Comparison of ENCODE assay signal across 10 cellular contexts in the genomic region with DNA sequence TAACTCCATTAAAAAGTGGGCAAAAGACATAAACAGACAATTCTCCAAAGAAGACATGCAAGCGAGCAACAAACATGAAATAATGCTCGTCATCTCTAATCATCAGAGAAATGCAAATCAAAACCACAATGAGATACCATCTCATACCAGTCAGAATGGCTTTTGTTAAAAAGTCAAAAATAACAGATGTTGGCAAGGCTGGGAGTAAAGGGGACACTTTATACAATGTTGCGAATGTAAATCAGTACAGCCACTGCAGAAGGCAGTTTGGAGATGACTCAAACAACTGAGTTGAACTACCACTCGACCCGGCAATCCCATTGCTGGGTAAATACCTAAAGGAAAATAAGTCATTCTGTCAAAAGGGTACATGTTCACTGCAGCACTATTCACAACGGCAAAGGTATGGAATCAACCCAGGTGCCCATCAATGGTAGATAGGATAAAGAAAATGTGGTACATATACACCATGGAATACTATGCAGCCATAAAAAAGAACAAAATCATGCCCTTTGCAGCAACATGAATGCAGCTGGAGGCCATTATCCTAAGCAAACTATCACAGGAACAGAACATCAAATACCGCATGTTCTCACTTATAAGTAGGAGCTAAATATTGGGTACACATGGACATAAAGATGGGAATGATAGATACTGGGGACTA. TPM values are rescaled to one million over a fixed set of nuclear protein-coding genes. Genes with fewer than 3 reads are reported as not detected.
A peak's percentile ranks its signal among the peaks of the same experiment; 100 is the strongest.
DNase-seq lines count a peak whose midpoint lies in the region; ATAC-seq, FAIRE-seq and TF ChIP-seq lines count a peak whose summit lies in the region.
"Had no signal": no experiment of that assay in that cellular context is flagged by ENCODE, and none has a peak within 500 bp of the region (broad histone marks: within the 10 kb centered on the region; RNA-seq: fewer than 3 reads in every experiment).

No MANE protein-coding gene starts in this region.

- no peak for FAIRE-seq in bronchial epithelial cell (lab: Jason Lieb, UNC)

- H3K4ac ChIP-seq in trophoblast cell (ENCODE audit: low read depth, low read length), result no peak overlapping the region

- no peak overlapping the region for H3K23ac ChIP-seq in trophoblast cell (ENCODE audit: low read length)

- H2AFZ ChIP-seq in trophoblast cell (ENCODE audit: insufficient read depth, low read length, poor library complexity), result no peak overlapping the region

- H3K79me1 ChIP-seq in trophoblast cell (ENCODE audit: low read length), result peaks cover 9% of the 10 kb centered on the region

- TF ChIP-seq POLR2A in testis (IDR thresholded peaks at IDR 0.05), result no peak

- H3K9me3 ChIP-seq in heart right ventricle, result no peaks in the 10 kb centered on the region
- H3K9me3 ChIP-seq in SK-N-MC (ENCODE audit: low read depth, low read length), result no peaks in the 10 kb centered on the region
- H3K9me3 ChIP-seq in testis, result no peaks in the 10 kb centered on the region
- H3K9me3 ChIP-seq in trophoblast cell (ENCODE audit: insufficient read depth, low read depth, low read length), result no peaks in the 10 kb centered on the region
- H3K9me3 ChIP-seq: BE2C had no signal

- H3K4me2 ChIP-seq in trophoblast cell (ENCODE audit: low read length), result no peak overlapping the region

- no peak overlapping the region for H3K4me3 ChIP-seq in heart right ventricle
- H3K4me3 ChIP-seq in SK-N-MC, result no peak overlapping the region
- no peak overlapping the region for H3K4me3 ChIP-seq in bronchial epithelial cell (ENCODE audit: low read depth, low read length)
- H3K4me3 ChIP-seq in testis, result no peak overlapping the region
- H3K4me3 ChIP-seq in trophoblast cell (ENCODE audit: low read depth, low read length), result no peak overlapping the region

- H4K8ac ChIP-seq in trophoblast cell (ENCODE audit: low read depth, low read length), result no peak overlapping the region

- peaks cover 0 to 21% (median 7%) of the 10 kb centered on the region in 9 donors for H3K4me1 ChIP-seq in heart right ventricle
- no peaks in the 10 kb centered on the region for H3K4me1 ChIP-seq in testis
- peaks cover 8 to 11% of the 10 kb centered on the region in 2 experiments for H3K4me1 ChIP-seq in trophoblast cell (ENCODE audit: control insufficient read depth in 1 of 2, insufficient read depth in 2 of 2, low read length in 2 of 2)
- H3K4me1 ChIP-seq: BE2C had no signal

- no peak overlapping the region for H2AK5ac ChIP-seq in trophoblast cell (ENCODE audit: low read length)

- 87 to 88% methylated on average over 7 of the region's 7 CpGs for WGBS in heart right ventricle, 2 donors
- 69 to 77% methylated on average over 7 of the region's 7 CpGs for WGBS in testis, 2 donors
- WGBS in trophoblast cell (ENCODE audit: extremely low coverage, insufficient coverage, insufficient read length), result no CpG with 5 or more reads among the region's 7 CpGs

- no peak overlapping the region for H2BK5ac ChIP-seq in trophoblast cell (ENCODE audit: low read depth, low read length, poor library complexity)

- H3K79me2 ChIP-seq in trophoblast cell (ENCODE audit: control insufficient read depth, insufficient read depth, low read length, poor library complexity), result no peaks in the 10 kb centered on the region

- no peak overlapping the region for H2BK12ac ChIP-seq in trophoblast cell (ENCODE audit: low read length)

- intact Hi-C loops in heart right ventricle (cut with DNase I) (loop anchor here in 2 of 10 donors (2.0 to 5.0 kb wide), 2 partner anchors 25 to 39 kb away; a partner anchor contains a TSS), left cardiac atrium (cut with DNase I) (no loop called here), testis (cut with DNase I; ENCODE audit: low total_unique reads) (no loop called here)

- no peak for TF ChIP-seq CTCF in heart right ventricle (IDR thresholded peaks at IDR 0.05)
- no peak for TF ChIP-seq CTCF in bronchial epithelial cell (IDR thresholded peaks at IDR 0.05; ENCODE audit: insufficient read depth, low read length, severe bottlenecking)
- no peak for TF ChIP-seq CTCF in testis (IDR thresholded peaks at IDR 0.05)

- ATAC-seq in heart right ventricle (no peak), left cardiac atrium (no peak), HG02938 (IDR thresholded peaks at IDR 0.05; ENCODE audit: unreplicated experiment) (no peak)

- no peak overlapping the region for H3K18ac ChIP-seq in trophoblast cell (ENCODE audit: low read length)

- H3K27me3 ChIP-seq in heart right ventricle (no peaks in the 10 kb centered on the region), bronchial epithelial cell (ENCODE audit: control insufficient read depth, insufficient read depth, low read length) (no peaks in the 10 kb centered on the region), testis (no peaks in the 10 kb centered on the region), trophoblast cell (ENCODE audit: insufficient read depth, low read length) (no peaks in the 10 kb centered on the region)
- H3K27me3 ChIP-seq: BE2C had no signal

- H4K12ac ChIP-seq in trophoblast cell (ENCODE audit: low read depth, low read length), result no peak overlapping the region

- H3K9ac ChIP-seq in SK-N-MC (ENCODE audit: insufficient read length), result no peak overlapping the region
- H3K9ac ChIP-seq in trophoblast cell (ENCODE audit: low read length), result no peak overlapping the region

- H3K36me3 ChIP-seq in heart right ventricle (peaks cover 0 to 15% (median 0%) of the 10 kb centered on the region in 9 donors), SK-N-MC (ENCODE audit: insufficient read depth, low read length) (0 out of 2 replicates have a peak, but pooled peaks cover 2% of the 10 kb centered on the region), bronchial epithelial cell (ENCODE audit: control insufficient read depth, insufficient read depth, low read length) (no peaks in the 10 kb centered on the region), testis (ENCODE audit: low read depth, missing control alignments) (no peaks in the 10 kb centered on the region), trophoblast cell (ENCODE audit: control insufficient read depth in 1 of 2, insufficient read depth in 2 of 2, low read length in 2 of 2) (no peaks in the 10 kb centered on the region)
- H3K36me3 ChIP-seq: BE2C had no signal

- peak overlapping the region in 9 of 10 donors; percentile 20 to 75 (median 59) for H3K27ac ChIP-seq in heart right ventricle
- peak overlapping the region; percentile 82 for H3K27ac ChIP-seq in SK-N-MC
- peak overlapping the region; percentile 1 to 25 for H3K27ac ChIP-seq in testis
- H3K27ac ChIP-seq in trophoblast cell (ENCODE audit: low read depth, low read length), result no peak overlapping the region

- no peak overlapping the region for H3K14ac ChIP-seq in trophoblast cell (ENCODE audit: low read length)

- no peak for DNase-seq in heart right ventricle
- DNase-seq in left cardiac atrium, result no peak
- DNase-seq in SK-N-MC (ENCODE audit: low read depth, low spot score), result no peak
- DNase-seq in bronchial epithelial cell (ENCODE audit: low read depth), result peak; percentile 39
- DNase-seq in testis, result peak; percentile 32
- no peak for DNase-seq in NCI-H187 treated with DMSO at 0.1 percent for 48 hours (lab: John Stamatoyannopoulos, UW)
- DNase-seq in trophoblast cell, result no peak
- DNase-seq: BE2C, NCI-H2107 had no signal

- H2BK120ac ChIP-seq in trophoblast cell (ENCODE audit: insufficient read depth, low read length, poor library complexity), result no peak overlapping the region

- H4K91ac ChIP-seq in trophoblast cell (ENCODE audit: low read depth, low read length), result no peak overlapping the region

RNA-seq across cellular contexts. Expression of a gene that starts 25.9 kb away (rescaled TPM):
- 10 to 100 TPM in 5 of 10 donors, 1 to 10 TPM in 5; 4.0 to 17.7 (median 9.5) TPM for total RNA-seq in heart right ventricle
- 1 to 10 TPM; 5.0 to 5.1 TPM for polyA plus RNA-seq in heart right ventricle
- 10 to 100 TPM; 13.3 to 15.1 TPM for total RNA-seq in left cardiac atrium
- 0.13 and 0.26 TPM in 2 replicates for total RNA-seq in bronchial epithelial cell
- 1 to 10 TPM; 1.0 to 1.2 TPM for total RNA-seq in testis
- polyA plus RNA-seq in testis (ENCODE audit: insufficient read depth, low read depth, low replicate concordance), result 6.0 TPM
- 18.9 and 20.8 TPM in 2 replicates for polyA plus RNA-seq in trophoblast cell (2013)

RNA-seq across cellular contexts. Expression of a gene that starts 33.7 kb away (rescaled TPM):
- total RNA-seq in heart right ventricle, result not detected
- polyA plus RNA-seq in heart right ventricle, result not detected
- total RNA-seq in left cardiac atrium, result not detected
- total RNA-seq in bronchial epithelial cell, result not detected in 2 replicates
- total RNA-seq in testis, result not detected
- polyA plus RNA-seq in testis (ENCODE audit: insufficient read depth, low read depth, low replicate concordance), result not detected
- not detected in 2 replicates for polyA plus RNA-seq in trophoblast cell (2013)

Comparison
In these comparisons a context has a peak if more than half of its experiments do, and no peak if none do; other contexts are left out.
1. DNase-seq: peak in bronchial epithelial cell (single experiment) and testis (single experiment); none in heart right ventricle (0 of 2), left cardiac atrium (single experiment), SK-N-MC (single experiment), NCI-H187 treated with DMSO at 0.1 percent for 48 hours (single experiment) and trophoblast cell (0 of 2).